24 cellular contexts compared by ENCODE assay signal in the genomic region with DNA sequence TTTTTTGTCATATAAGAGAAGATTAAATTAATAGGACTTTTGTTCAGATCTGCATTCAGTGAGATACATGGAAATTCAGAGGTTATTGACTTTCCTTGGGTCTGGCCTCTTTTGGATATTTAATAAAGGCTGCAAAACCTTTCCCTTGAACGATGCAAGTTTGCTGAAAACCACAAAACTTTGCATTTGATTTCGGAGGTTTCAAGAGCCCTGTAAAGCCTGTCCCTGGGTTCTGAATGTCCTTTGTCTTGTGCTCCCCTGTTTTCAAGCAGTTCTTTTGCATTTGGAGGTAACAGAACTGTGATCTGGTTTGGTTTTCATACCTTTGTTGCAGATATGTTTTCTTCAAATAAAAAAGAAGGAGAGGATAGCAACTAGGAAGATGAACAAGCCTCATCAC.
A peak's percentile ranks its signal among the peaks of the same experiment; 100 is the strongest.
DNase-seq lines count a peak whose midpoint lies in the region; ATAC-seq and TF ChIP-seq lines count a peak whose summit lies in the region.
"Had no signal": no experiment of that assay in that cellular context is flagged by ENCODE, and none has a peak within 500 bp of the region (broad histone marks: within the 10 kb centered on the region; RNA-seq: fewer than 3 reads in every experiment).

No MANE protein-coding gene starts in this region.

- H3K79me2 ChIP-seq in SU-DHL-6 (ENCODE audit: insufficient read depth, low read length), result peaks cover 96% of the 10 kb centered on the region

- H3K27me3 ChIP-seq in BLaER1 treated with 17β-estradiol and CSF1 and Interleukin-3, amounts not matched to agents 10 nM and 100 nM, result no peaks in the 10 kb centered on the region; a peak in 1 of 22 replicates
- H3K27me3 ChIP-seq in SU-DHL-6 (ENCODE audit: low read length), result no peaks in the 10 kb centered on the region
- H3K27me3 ChIP-seq in muscle layer of colon (ENCODE audit: control insufficient read depth in 1 of 2, insufficient read depth in 2 of 2, low read length in 2 of 2), result no peaks in the 10 kb centered on the region
- H3K27me3 ChIP-seq: ascending aorta, Peyer's patch had no signal

- peak; percentile 54 for ATAC-seq in GM21381 (IDR thresholded peaks at IDR 0.05; ENCODE audit: unreplicated experiment)
- ATAC-seq in HG02852 (IDR thresholded peaks at IDR 0.05; ENCODE audit: unreplicated experiment), result no peak
- no peak for ATAC-seq in GM18519 (IDR thresholded peaks at IDR 0.05; ENCODE audit: low FRiP score, unreplicated experiment)
- ATAC-seq: activated CD8-positive, alpha-beta T cell treated with anti-CD3 and anti-CD28 coated beads for 36 hours; HepG2; natural killer cell treated with Interleukin-12 subunit alpha and Interleukin-12 subunit beta and Interleukin-15 and Interleukin-18, amount 100 ng/mL, for 72 hours had no signal

- no peaks in the 10 kb centered on the region for H4K20me1 ChIP-seq in BLaER1 treated with 17β-estradiol and CSF1 and Interleukin-3, amounts not matched to agents 10 nM and 100 nM
- H4K20me1 ChIP-seq in SU-DHL-6 (ENCODE audit: low read depth, low read length), result no peaks in the 10 kb centered on the region

- DNase-seq in activated CD4-positive, alpha-beta T cell treated with anti-CD3 and anti-CD28 coated beads for 4 hours, result no peak
- DNase-seq in activated CD4-positive, alpha-beta T cell treated with anti-CD3 and anti-CD28 coated beads, Interleukin-2, amount 50 U/mL, for 4 hours, result no peak
- DNase-seq: activated CD4-positive, CD25-positive, alpha-beta regulatory T cell treated with anti-CD3 and anti-CD28 coated beads, Interleukin-2, amount 50 U/mL, for 72 hours; activated CD8-positive, alpha-beta T cell treated with anti-CD3 and anti-CD28 coated beads for 36 hours; activated effector memory CD4-positive, alpha-beta T cell treated with anti-CD3 and anti-CD28 coated beads, Interleukin-2, amount 50 U/mL, for 16 hours; activated naive CD8-positive, alpha-beta T cell treated with anti-CD3 and anti-CD28 coated beads for 36 hours; activated T-cell treated with anti-CD3 and anti-CD28 coated beads for 4 hours; Calu3; central memory CD4-positive, alpha-beta T cell; NCI-H1105 treated with DMSO at 0.1 percent for 48 hours; NCI-H1930; NCI-H524 treated with DMSO at 0.1 percent for 48 hours; Peyer's patch; stimulated activated CD4-positive, alpha-beta T cell treated with anti-CD3 and anti-CD28 coated beads, Interleukin-2, amount 100 ng/mL, for 24 hours had no signal

- no peak for TF ChIP-seq CTCF in SU-DHL-6 (IDR thresholded peaks at IDR 0.05; ENCODE audit: insufficient read depth, low read length, poor library complexity, severe bottlenecking)

- H3K36me3 ChIP-seq in BLaER1 treated with 17β-estradiol and CSF1 and Interleukin-3, amounts not matched to agents 10 nM and 100 nM, result no peaks in the 10 kb centered on the region
- H3K36me3 ChIP-seq in SU-DHL-6 (ENCODE audit: low read length), result peaks cover 7% of the 10 kb centered on the region; the same call in 1 of the 2 replicates
- no peaks in the 10 kb centered on the region for H3K36me3 ChIP-seq in muscle layer of colon (ENCODE audit: insufficient read depth, low read length)
- H3K36me3 ChIP-seq: ascending aorta, Peyer's patch had no signal

- H3K27ac ChIP-seq in BLaER1 treated with 17β-estradiol and CSF1 and Interleukin-3, amounts not matched to agents 10 nM and 100 nM, result peak overlapping the region in 7 of 11 experiments; percentile 4 to 79 (median 41); a peak in 7 of 22 replicates
- H3K27ac ChIP-seq in SU-DHL-6 (ENCODE audit: low read depth, low read length), result peak overlapping the region; percentile 69
- H3K27ac ChIP-seq in muscle layer of colon (ENCODE audit: low read depth, low read length), result peak overlapping the region; percentile 22
- H3K27ac ChIP-seq: C4-2B had no signal

- peaks cover 56 to 85% (median 66%) of the 10 kb centered on the region in 10 experiments for H3K4me1 ChIP-seq in BLaER1 treated with 17β-estradiol and CSF1 and Interleukin-3, amounts not matched to agents 10 nM and 100 nM
- peaks cover 46% of the 10 kb centered on the region for H3K4me1 ChIP-seq in muscle layer of colon (ENCODE audit: insufficient read depth, low read length)

- H3K9me3 ChIP-seq in BLaER1 treated with 17β-estradiol and CSF1 and Interleukin-3, amounts not matched to agents 10 nM and 100 nM (replicated peaks in 1 of 11), result no peaks in the 10 kb centered on the region
- H3K9me3 ChIP-seq in SU-DHL-6 (ENCODE audit: insufficient read depth, low read length) (no peaks in the 10 kb centered on the region), muscle layer of colon (ENCODE audit: low read length) (no peaks in the 10 kb centered on the region)
- H3K9me3 ChIP-seq: ascending aorta, Peyer's patch had no signal

- peak overlapping the region in 1 of 11 experiments; percentile 16; a peak in 2 of 22 replicates for H3K9ac ChIP-seq in BLaER1 treated with 17β-estradiol and CSF1 and Interleukin-3, amounts not matched to agents 10 nM and 100 nM
- H3K9ac ChIP-seq in SU-DHL-6 (ENCODE audit: low read length) (peak overlapping the region; percentile 22), muscle layer of colon (ENCODE audit: low read length) (no peak overlapping the region)

- no peaks in the 10 kb centered on the region for H3K9me2 ChIP-seq in SU-DHL-6 (replicated peaks; ENCODE audit: insufficient read depth, low read length)

- H3K4me2 ChIP-seq in BLaER1 treated with 17β-estradiol and CSF1 and Interleukin-3, amounts not matched to agents 10 nM and 100 nM, result peak overlapping the region; percentile 29 to 75 (median 66); a peak in 21 of 22 replicates
- peak overlapping the region; percentile 50 for H3K4me2 ChIP-seq in SU-DHL-6 (ENCODE audit: low read depth, low read length, poor library complexity, severe bottlenecking)

- no peak overlapping the region for H2AFZ ChIP-seq in SU-DHL-6 (ENCODE audit: low read depth, low read length, severe bottlenecking)

- H3K4me3 ChIP-seq in BLaER1 treated with 17β-estradiol and CSF1 and Interleukin-3, amounts not matched to agents 10 nM and 100 nM, result no peak overlapping the region
- peak overlapping the region; percentile 7 for H3K4me3 ChIP-seq in SU-DHL-6 (ENCODE audit: insufficient read depth, low read length, poor library complexity, severe bottlenecking)
- no peak overlapping the region for H3K4me3 ChIP-seq in muscle layer of colon (ENCODE audit: low read depth in 1 of 2, low read length in 2 of 2)
- H3K4me3 ChIP-seq: ascending aorta, Peyer's patch had no signal

- peaks cover 47% of the 10 kb centered on the region for H3F3A ChIP-seq in SU-DHL-6 (ENCODE audit: insufficient read depth)
